In genomic region chr7:117085769-117086463, GRCh38 we compare ENCODE assay signal across 18 cellular contexts.
DNase-seq lines count a peak whose midpoint lies in the region; ATAC-seq lines count a peak whose summit lies in the region.
"Had no signal": no experiment of that assay in that cellular context is flagged by ENCODE, and none has a peak within 500 bp of the region (broad histone marks: within the 10 kb centered on the region; RNA-seq: fewer than 3 reads in every experiment).

No MANE protein-coding gene starts in this region.

- no peak overlapping the region for H3K23ac ChIP-seq in mesendoderm (ENCODE audit: low read length)

- H2AK5ac ChIP-seq in mesendoderm (ENCODE audit: low read length) = no peak overlapping the region

- no peak overlapping the region for H2BK120ac ChIP-seq in mesendoderm (ENCODE audit: low read depth, low read length)

- no peaks in the 10 kb centered on the region for H3K79me1 ChIP-seq in mesendoderm (ENCODE audit: low read length)

- H2BK15ac ChIP-seq in mesendoderm (replicated peaks; ENCODE audit: low read depth) = no peak overlapping the region

- no peak overlapping the region for H3K4ac ChIP-seq in mesendoderm (ENCODE audit: low read depth, low read length)

- no peak overlapping the region for H4K5ac ChIP-seq in mesendoderm (ENCODE audit: low read length)

- no peak overlapping the region for H3K4me2 ChIP-seq in mesendoderm (ENCODE audit: low read length)
- H3K4me2 ChIP-seq: neural progenitor cell had no signal

- H3K4me3 ChIP-seq in mesendoderm (ENCODE audit: low read length) = no peak overlapping the region
- H3K4me3 ChIP-seq: left ventricle myocardium inferior, neural progenitor cell, skin epidermis, testis had no signal

- peak; percentile 35 for ATAC-seq in HG02610 (IDR thresholded peaks at IDR 0.05; ENCODE audit: unreplicated experiment)
- ATAC-seq: Right ventricle myocardium inferior had no signal

- H3K9ac ChIP-seq in mesendoderm (ENCODE audit: low read length) = no peak overlapping the region
- H3K9ac ChIP-seq: neural progenitor cell had no signal

- no peak overlapping the region for H3K27ac ChIP-seq in mesendoderm (ENCODE audit: low read depth, low read length)
- H3K27ac ChIP-seq: neural progenitor cell, testis had no signal

- DNase-seq in EH (ENCODE audit: low read depth) = peak; percentile 31
- DNase-seq in astrocyte of the hippocampus (ENCODE audit: low read depth, low spot score) = peak; percentile 46
- peak; percentile 59 for DNase-seq in kidney tubule cell (ENCODE audit: low spot score)
- DNase-seq in SIG-M5 (lab: John Stamatoyannopoulos, UW) = no peak
- no peak for DNase-seq in GOT3 (lab: John Stamatoyannopoulos, UW)
- DNase-seq in 8988T = no peak
- no peak for DNase-seq in mesendoderm
- DNase-seq: activated CD8-positive, alpha-beta memory T cell treated with anti-CD3 and anti-CD28 coated beads, Interleukin-2, amount 50 U/mL, for 4 hours; CD8-positive, alpha-beta memory T cell; dermis blood vessel endothelial cell; heart left ventricle; left ventricle myocardium inferior; NCI-H1048; testis had no signal

- no peaks in the 10 kb centered on the region for H3K27me3 ChIP-seq in mesendoderm (ENCODE audit: insufficient read depth, low read length, poor library complexity)
- H3K27me3 ChIP-seq: heart left ventricle, neural progenitor cell, testis had no signal

- no peak overlapping the region for H3K18ac ChIP-seq in mesendoderm (ENCODE audit: low read length)

- WGBS in mesendoderm (ENCODE audit: extremely low coverage, insufficient coverage, low lambda C conversion rate) = no CpG with 5 or more reads among the region's 3 CpGs

- no peak overlapping the region for H2BK5ac ChIP-seq in mesendoderm (ENCODE audit: low read length)

- H3K4me1 ChIP-seq in mesendoderm (ENCODE audit: control insufficient read depth, low read depth, low read length) = no peaks in the 10 kb centered on the region

- no peaks in the 10 kb centered on the region for H3K36me3 ChIP-seq in mesendoderm (ENCODE audit: control insufficient read depth, insufficient read depth, low read length)
- H3K36me3 ChIP-seq: heart left ventricle, left ventricle myocardium inferior, neural progenitor cell had no signal

- no peak overlapping the region for H4K8ac ChIP-seq in mesendoderm (ENCODE audit: low read depth, low read length)

- no peak overlapping the region for H3K56ac ChIP-seq in mesendoderm (ENCODE audit: low read length)

- no peaks in the 10 kb centered on the region for H3K79me2 ChIP-seq in mesendoderm (ENCODE audit: control insufficient read depth, insufficient read depth, low read length)

Comparison
In these comparisons a context has a peak if more than half of its experiments do, and no peak if none do; other contexts are left out.
1. DNase-seq: peak in EH (single experiment), astrocyte of the hippocampus (single experiment) and kidney tubule cell (single experiment); none in SIG-M5 (single experiment), GOT3 (single experiment), 8988T (single experiment) and mesendoderm (single experiment).